In the genomic region with DNA sequence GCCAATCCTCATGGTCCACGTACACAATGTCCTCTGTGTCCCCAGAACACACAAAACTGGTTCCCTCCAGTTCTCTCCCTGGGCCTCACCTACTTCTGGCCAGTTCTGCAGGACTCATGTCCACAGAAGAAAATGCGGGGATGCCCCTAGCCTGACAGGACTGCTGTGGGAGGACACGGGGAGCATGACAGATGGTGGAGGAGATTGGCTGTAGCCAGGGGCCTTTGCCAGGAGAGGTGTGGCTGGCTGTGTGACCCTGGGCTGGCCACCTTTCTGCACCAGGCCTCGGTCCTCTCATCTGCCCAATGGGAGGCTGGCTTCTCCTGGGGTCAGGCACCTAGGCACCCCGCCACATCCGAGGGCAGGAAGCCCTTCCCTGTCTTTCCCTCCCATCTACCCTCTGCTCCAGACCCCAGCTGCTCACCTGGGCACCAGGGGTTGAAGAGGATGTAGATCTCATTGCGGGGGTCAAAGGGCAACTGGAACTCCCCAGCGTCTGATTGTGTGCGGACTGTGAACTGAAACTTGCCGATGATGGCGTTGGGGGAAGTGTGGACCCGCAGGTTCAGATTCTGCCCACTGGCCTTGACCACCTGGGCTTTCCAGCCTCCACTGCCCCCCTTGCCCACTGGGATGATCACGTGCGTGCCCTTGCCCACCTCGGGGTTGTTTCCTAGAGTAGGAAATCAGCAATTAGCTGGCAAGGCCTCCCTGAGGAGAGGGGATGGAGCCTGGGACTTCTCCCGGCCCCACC, we compare ENCODE assay signal across 18 cellular contexts. TPM values are rescaled to one million over a fixed set of nuclear protein-coding genes. Genes with fewer than 3 reads are reported as not detected.
A peak's percentile ranks its signal among the peaks of the same experiment; 100 is the strongest.
DNase-seq lines count a peak whose midpoint lies in the region; ATAC-seq and TF ChIP-seq lines count a peak whose summit lies in the region.
"Had no signal": no experiment of that assay in that cellular context is flagged by ENCODE, and none has a peak within 500 bp of the region (broad histone marks: within the 10 kb centered on the region; RNA-seq: fewer than 3 reads in every experiment).

No MANE protein-coding gene starts in this region.

- TF ChIP-seq CTCF in breast epithelium (IDR thresholded peaks at IDR 0.05) (no peak), osteoblast (IDR thresholded peaks at IDR 0.05; ENCODE audit: extremely low read depth, low read depth, low read length) (no peak), thyroid gland (IDR thresholded peaks at IDR 0.05) (no peak), glutamatergic neuron (IDR thresholded peaks at IDR 0.05; ENCODE audit: partially characterized antibody, unreplicated experiment) (no peak)

- peaks cover 8% of the 10 kb centered on the region for H3K27me3 Mint-ChIP-seq in glutamatergic neuron (ENCODE audit: unreplicated experiment)
- H3K27me3 Mint-ChIP-seq in activated naive CD4-positive, alpha-beta T cell treated with anti-CD3 and anti-CD28 coated beads, Interleukin-2, amount 10 ng/mL, durations not matched to agents 7 days and 5 days: no peaks in the 10 kb centered on the region
- H3K27me3 Mint-ChIP-seq: B cell; CD4-positive, CD25-positive, alpha-beta regulatory T cell had no signal

- CTCF ChIA-PET in activated naive CD4-positive, alpha-beta T cell treated with anti-CD3 and anti-CD28 coated beads, Interleukin-2, amount 10 ng/mL, durations not matched to agents 7 days and 5 days (lab: Charles Lee): interaction anchor here (1.5 kb wide), 1 partner anchor 18 kb away, joined by 3 read pairs; the partner anchor contains the start of gene TINF2

- DNase-seq in breast epithelium (ENCODE audit: low spot score in 2 of 2) (peak in 1 of 2 donors; percentile 41), osteoblast (ENCODE audit: insufficient read length, low spot score, missing footprints) (peak; percentile 75), thyroid gland (peak; percentile 41 to 61), NCI-H2196 treated with DMSO at 0.1 percent for 48 hours (lab: John Stamatoyannopoulos, UW; ENCODE audit: unreplicated experiment) (no peak), glutamatergic neuron (no peak)
- no peak for DNase-seq in activated naive CD4-positive, alpha-beta T cell treated with anti-CD3 and anti-CD28 coated beads, Interleukin-2, amount 10 ng/mL, durations not matched to agents 7 days and 5 days
- DNase-seq: Caco-2; CD4-positive, CD25-positive, alpha-beta regulatory T cell; MV-4-11; NCI-H1417; NCI-H187 treated with DMSO at 0.1 percent for 48 hours; NK-92 treated with Interleukin-12 subunit alpha and Interleukin-12 subunit beta, amount 100 ng/mL, for 24 hours; SIG-M5 had no signal

- no peak for ATAC-seq in HG02678 (IDR thresholded peaks at IDR 0.05; ENCODE audit: unreplicated experiment)

- no peaks in the 10 kb centered on the region for H3K79me2 ChIP-seq in osteoblast (ENCODE audit: insufficient read depth, low read length)

- peak overlapping the region; percentile 82 to 83 for H3K27ac ChIP-seq in breast epithelium
- peak overlapping the region; percentile 94 to 95 for H3K27ac ChIP-seq in esophagus (ENCODE audit: low read depth in 2 of 2, low read length in 1 of 2)
- H3K27ac ChIP-seq in osteoblast (ENCODE audit: low read depth, low read length): no peak overlapping the region
- peak overlapping the region in 2 of 3 donors; percentile 45 to 56 for H3K27ac ChIP-seq in thyroid gland
- H3K27ac ChIP-seq: HL-60 had no signal

- H3K9me3 Mint-ChIP-seq in glutamatergic neuron (ENCODE audit: unreplicated experiment): peaks cover 1% of the 10 kb centered on the region
- H3K9me3 Mint-ChIP-seq in activated naive CD4-positive, alpha-beta T cell treated with anti-CD3 and anti-CD28 coated beads, Interleukin-2, amount 10 ng/mL, durations not matched to agents 7 days and 5 days: no peaks in the 10 kb centered on the region
- H3K9me3 Mint-ChIP-seq: CD4-positive, CD25-positive, alpha-beta regulatory T cell had no signal

- H3K9me3 ChIP-seq in breast epithelium (no peaks in the 10 kb centered on the region), esophagus (ENCODE audit: control insufficient read depth in 2 of 2, insufficient read depth in 1 of 2, low read depth in 1 of 2, low read length in 1 of 2) (no peaks in the 10 kb centered on the region), osteoblast (ENCODE audit: low read depth, low read length) (no peaks in the 10 kb centered on the region), thyroid gland (no peaks in the 10 kb centered on the region)
- H3K9me3 ChIP-seq: Caco-2, HAP-1 had no signal

- no peaks in the 10 kb centered on the region for H4K20me1 ChIP-seq in osteoblast (ENCODE audit: insufficient read depth, low read length)

- no peak overlapping the region for H2AFZ ChIP-seq in osteoblast (ENCODE audit: low read length)

- no peaks in the 10 kb centered on the region for H3K4me1 Mint-ChIP-seq in glutamatergic neuron (ENCODE audit: low read depth, unreplicated experiment)
- no peaks in the 10 kb centered on the region for H3K4me1 Mint-ChIP-seq in activated naive CD4-positive, alpha-beta T cell treated with anti-CD3 and anti-CD28 coated beads, Interleukin-2, amount 10 ng/mL, durations not matched to agents 7 days and 5 days
- H3K4me1 Mint-ChIP-seq: B cell had no signal

- H3K4me3 ChIP-seq in breast epithelium (no peak overlapping the region), esophagus (ENCODE audit: low read depth in 1 of 2, low read length in 2 of 2) (peak overlapping the region; percentile 53 to 62), osteoblast (ENCODE audit: insufficient read depth, low read length) (no peak overlapping the region), thyroid gland (replicated peaks in 1 of 3) (no peak overlapping the region)
- H3K4me3 ChIP-seq: HAP-1 had no signal

- no peak overlapping the region for H3K27ac Mint-ChIP-seq in glutamatergic neuron (ENCODE audit: unreplicated experiment)
- H3K27ac Mint-ChIP-seq in activated naive CD4-positive, alpha-beta T cell treated with anti-CD3 and anti-CD28 coated beads, Interleukin-2, amount 10 ng/mL, durations not matched to agents 7 days and 5 days: no peak overlapping the region
- H3K27ac Mint-ChIP-seq: B cell had no signal

- H3K36me3 ChIP-seq in breast epithelium (no peaks in the 10 kb centered on the region), esophagus (ENCODE audit: control insufficient read depth in 2 of 2, insufficient read depth in 2 of 2, low read length in 1 of 2) (peaks cover 0 to 43% of the 10 kb centered on the region in 2 donors), osteoblast (ENCODE audit: insufficient read depth, low read length) (peaks cover 3% of the 10 kb centered on the region), thyroid gland (no peaks in the 10 kb centered on the region)
- H3K36me3 ChIP-seq: HAP-1 had no signal

- no peak overlapping the region for H3K4me2 ChIP-seq in osteoblast (ENCODE audit: insufficient read depth, low read length)

- no peak for TF ChIP-seq POLR2A in breast epithelium (IDR thresholded peaks at IDR 0.05)
- no peak for TF ChIP-seq POLR2A in thyroid gland (IDR thresholded peaks at IDR 0.05)

- 77 to 82% methylated on average over 16 of the region's 16 CpGs for WGBS in esophagus, 2 donors
- WGBS in thyroid gland, 2 donors: 87 to 93% methylated on average over 15 to 16 of the region's 16 CpGs

- H3K36me3 Mint-ChIP-seq in glutamatergic neuron (ENCODE audit: unreplicated experiment): no peaks in the 10 kb centered on the region
- peaks cover 2% of the 10 kb centered on the region for H3K36me3 Mint-ChIP-seq in activated naive CD4-positive, alpha-beta T cell treated with anti-CD3 and anti-CD28 coated beads, Interleukin-2, amount 10 ng/mL, durations not matched to agents 7 days and 5 days

- H3K27me3 ChIP-seq in breast epithelium (no peaks in the 10 kb centered on the region), esophagus (ENCODE audit: control insufficient read depth in 1 of 2, insufficient read depth in 2 of 2, low read length in 2 of 2) (no peaks in the 10 kb centered on the region), osteoblast (ENCODE audit: insufficient read depth, low read length) (no peaks in the 10 kb centered on the region), thyroid gland (no peaks in the 10 kb centered on the region)

- intact Hi-C loops in breast epithelium (cut with DNase I; ENCODE audit: low total_unique reads) (no loop called here), thyroid gland (cut with DNase I) (no loop called here)

- H3K4me1 ChIP-seq in breast epithelium (no peaks in the 10 kb centered on the region), esophagus (ENCODE audit: control insufficient read depth in 2 of 2, insufficient read depth in 2 of 2, low read length in 1 of 2) (peaks cover 2 to 26% of the 10 kb centered on the region in 2 donors), osteoblast (ENCODE audit: insufficient read depth, low read length) (no peaks in the 10 kb centered on the region), thyroid gland (peaks cover 15 to 16% of the 10 kb centered on the region in 2 donors)
- H3K4me1 ChIP-seq: HAP-1 had no signal

- no peak overlapping the region for H3K4me3 Mint-ChIP-seq in glutamatergic neuron (ENCODE audit: unreplicated experiment)
- H3K4me3 Mint-ChIP-seq in activated naive CD4-positive, alpha-beta T cell treated with anti-CD3 and anti-CD28 coated beads, Interleukin-2, amount 10 ng/mL, durations not matched to agents 7 days and 5 days: no peak overlapping the region
- H3K4me3 Mint-ChIP-seq: B cell; CD4-positive, CD25-positive, alpha-beta regulatory T cell had no signal

RNA-seq across cellular contexts. Expression of gene TGM1, which starts 2.8 kb away (rescaled TPM):
- 10 to 100 TPM in 1 of 3 donors, 1 to 10 TPM in 1, under 1 TPM in 1; 0.32 to 18.7 (median 1.6) TPM for total RNA-seq in breast epithelium
- polyA plus RNA-seq in esophagus: 100 to 1,000 TPM; 609 to 890 TPM
- total RNA-seq in osteoblast: 0.36 and 1.2 TPM in 2 replicates
- 1 to 10 TPM; 1.9 to 2.8 (median 2.0) TPM for total RNA-seq in thyroid gland
- total RNA-seq in glutamatergic neuron (ENCODE audit: unreplicated experiment): 4.2 TPM
- polyA plus RNA-seq: CD4-positive, CD25-positive, alpha-beta regulatory T cell had no signal

RNA-seq across cellular contexts. Expression of gene RABGGTA, which starts 11.2 kb away (rescaled TPM):
- total RNA-seq in breast epithelium: 10 to 100 TPM; 24.8 to 41.6 (median 34.4) TPM
- polyA plus RNA-seq in esophagus: 100 to 1,000 TPM; 117 to 135 TPM
- total RNA-seq in osteoblast: 28.9 and 34.0 TPM in 2 replicates
- total RNA-seq in thyroid gland: 10 to 100 TPM; 29.8 to 44.8 (median 33.5) TPM
- 30.3 TPM for total RNA-seq in glutamatergic neuron (ENCODE audit: unreplicated experiment)

RNA-seq across cellular contexts. Expression of gene TINF2, which starts 17.8 kb away (rescaled TPM):
- total RNA-seq in breast epithelium (10 to 100 TPM; 53.1 to 71.9 (median 55.5) TPM), osteoblast (62.6 and 63.4 TPM in 2 replicates), thyroid gland (100 to 1,000 TPM in 1 of 4 donors, 10 to 100 TPM in 3; 67.3 to 101 (median 71.6) TPM), glutamatergic neuron (ENCODE audit: unreplicated experiment) (67.0 TPM)
- polyA plus RNA-seq in esophagus: 10 to 100 TPM; 49.2 to 49.8 TPM

RNA-seq across cellular contexts. Expression of gene GMPR2, which starts 27.5 kb away (rescaled TPM):
- total RNA-seq in breast epithelium (10 to 100 TPM; 59.3 to 74.6 (median 66.1) TPM), osteoblast (70.7 and 86.5 TPM in 2 replicates), thyroid gland (100 to 1,000 TPM in 2 of 4 donors, 10 to 100 TPM in 2; 68.8 to 237 (median 110) TPM), glutamatergic neuron (ENCODE audit: unreplicated experiment) (55.8 TPM)
- polyA plus RNA-seq in esophagus: 10 to 100 TPM; 24.5 to 35.0 TPM

RNA-seq across cellular contexts. Expression of gene NEDD8, which starts 28.0 kb away (rescaled TPM):
- total RNA-seq in breast epithelium (100 to 1,000 TPM; 118 to 165 (median 150) TPM), osteoblast (56.3 and 69.1 TPM in 2 replicates), thyroid gland (100 to 1,000 TPM; 149 to 317 (median 172) TPM), glutamatergic neuron (ENCODE audit: unreplicated experiment) (169 TPM)
- polyA plus RNA-seq in esophagus: 100 to 1,000 TPM; 116 to 220 TPM

Comparison
In these comparisons a context has a peak if more than half of its experiments do, and no peak if none do; other contexts are left out.
1. DNase-seq: peak in osteoblast (single experiment) and thyroid gland (2 of 2); none in NCI-H2196 treated with DMSO at 0.1 percent for 48 hours (single experiment), glutamatergic neuron (single experiment) and activated naive CD4-positive, alpha-beta T cell treated with anti-CD3 and anti-CD28 coated beads, Interleukin-2, amount 10 ng/mL, durations not matched to agents 7 days and 5 days (single experiment).
2. H3K4me3 ChIP-seq: peak in esophagus (2 of 2); none in breast epithelium (0 of 3), osteoblast (single experiment) and thyroid gland (0 of 3).